In genomic region chr6:16079354-16079753, GRCh38 we compare ENCODE assay signal across 27 cellular contexts.
"Had no signal": no experiment of that assay in that cellular context is flagged by ENCODE, and none has a peak within 500 bp of the region (broad histone marks: within the 10 kb centered on the region; RNA-seq: fewer than 3 reads in every experiment).

No MANE protein-coding gene starts in this region.

- H3K4me1 ChIP-seq: gastrocnemius medialis, heart left ventricle, left ventricle myocardium inferior, lower lobe of right lung had no signal

- H3K27ac ChIP-seq: colonic mucosa, epithelial cell of prostate, esophagus squamous epithelium, gastrocnemius medialis, heart left ventricle, hepatocyte, left ventricle myocardium inferior, lower lobe of right lung had no signal

- H3K9me3 ChIP-seq: colonic mucosa, esophagus squamous epithelium, gastrocnemius medialis, heart left ventricle, left ventricle myocardium inferior, lower lobe of right lung, mucosa of descending colon had no signal

- FAIRE-seq: endometrium, kidney had no signal

- H3K27me3 ChIP-seq: colonic mucosa, gastrocnemius medialis, heart left ventricle, hepatocyte had no signal

- ATAC-seq: effector memory CD8-positive, alpha-beta T cell; esophagus mucosa; gastrocnemius medialis; heart left ventricle; left lobe of liver; lower lobe of right lung had no signal

- H3K36me3 ChIP-seq: colonic mucosa, esophagus squamous epithelium, gastrocnemius medialis, heart left ventricle, left ventricle myocardium inferior, lower lobe of right lung had no signal

- H3K4me3 ChIP-seq: colonic mucosa, esophagus squamous epithelium, gastrocnemius medialis, heart left ventricle, hepatocyte, left ventricle myocardium inferior, lower lobe of right lung, mucosa of descending colon had no signal

- DNase-seq: colonic mucosa; cortex of kidney; effector CD8-positive, alpha-beta T cell; effector memory CD8-positive, alpha-beta T cell; endodermal cell; erythroblast; esophagus squamous epithelium; foreskin fibroblast; foreskin melanocyte; gastrocnemius medialis; heart left ventricle; hypothalamus; immature natural killer cell; islet precursor cell; kidney; kidney glomerular epithelial cell; left colon; left ventricle myocardium inferior; lower lobe of right lung; mesenchymal stem cell; mucosa of descending colon; naive B cell had no signal

- H3K79me2 ChIP-seq: hepatocyte had no signal

- H2AFZ ChIP-seq: hepatocyte had no signal
